Comparison of ENCODE assay signal across 11 cellular contexts in the genomic region with DNA sequence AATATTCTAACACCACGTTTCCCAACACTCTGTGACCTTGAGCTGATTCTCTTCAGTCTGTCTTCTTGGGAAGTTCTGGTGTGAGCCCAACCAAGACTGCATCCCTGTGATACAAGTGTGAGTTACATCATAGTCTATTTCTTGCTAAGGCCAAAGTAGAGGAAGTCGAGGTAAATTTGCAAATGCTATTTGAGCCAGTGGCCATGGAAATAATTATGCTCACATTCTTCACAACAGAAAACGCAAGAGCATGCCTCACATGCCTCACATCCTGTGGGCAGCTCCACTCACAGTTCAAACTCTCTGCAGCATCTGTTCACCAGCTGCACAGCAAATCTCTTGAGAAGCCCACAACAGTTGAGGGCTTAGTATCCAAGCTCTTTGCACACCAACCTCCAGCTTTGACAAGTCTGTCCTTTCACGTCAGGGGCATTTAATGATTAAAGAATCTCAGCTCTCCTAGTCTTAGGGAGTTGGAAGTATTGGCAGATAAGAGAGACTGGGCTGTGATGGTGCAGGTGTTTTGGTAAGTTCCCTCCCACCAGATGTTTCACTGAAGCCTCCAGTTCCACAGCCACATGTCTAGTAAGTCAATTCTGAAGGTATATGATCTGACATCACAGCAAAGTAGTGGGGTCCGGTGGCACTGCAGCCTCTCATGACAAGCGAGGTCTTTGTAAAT.
A peak's percentile ranks its signal among the peaks of the same experiment; 100 is the strongest.
DNase-seq lines count a peak whose midpoint lies in the region; ATAC-seq, FAIRE-seq and TF ChIP-seq lines count a peak whose summit lies in the region.
"Had no signal": no experiment of that assay in that cellular context is flagged by ENCODE, and none has a peak within 500 bp of the region (broad histone marks: within the 10 kb centered on the region; RNA-seq: fewer than 3 reads in every experiment).

No MANE protein-coding gene starts in this region.

- H3K9me3 Mint-ChIP-seq in astrocyte (ENCODE audit: unreplicated experiment) (no peaks in the 10 kb centered on the region), MCF 10A (ENCODE audit: unreplicated experiment) (no peaks in the 10 kb centered on the region)
- H3K9me3 Mint-ChIP-seq: activated T-helper 1 cell treated with anti-CD3 and anti-CD28 coated beads, Interleukin-12 subunit alpha, Interleukin-12 subunit beta, Interleukin-2, Interleukin-4 antibody, amounts not matched to agents 30 ng/mL and 10 ng/mL and 1 ng/mL, durations not matched to agents 14 hours and 24 hours and 36 hours; stimulated activated naive CD8-positive, alpha-beta T cell treated with anti-CD3 and anti-CD28 coated beads, Interleukin-15, Interleukin-2, amounts not matched to agents 100 ng/mL and 50 ng/mL, for 24 hours had no signal

- H3K4me1 Mint-ChIP-seq in astrocyte (ENCODE audit: low read depth, unreplicated experiment) (peaks cover 16% of the 10 kb centered on the region), MCF 10A (ENCODE audit: insufficient read depth, unreplicated experiment) (no peaks in the 10 kb centered on the region)

- peak overlapping the region; percentile 64 for H3K27ac Mint-ChIP-seq in astrocyte (ENCODE audit: unreplicated experiment)
- H3K27ac Mint-ChIP-seq in MCF 10A (ENCODE audit: low read depth, unreplicated experiment) = no peak overlapping the region
- H3K27ac Mint-ChIP-seq: activated T-helper 1 cell treated with anti-CD3 and anti-CD28 coated beads, Interleukin-12 subunit alpha, Interleukin-12 subunit beta, Interleukin-2, Interleukin-4 antibody, amounts not matched to agents 30 ng/mL and 10 ng/mL and 1 ng/mL, durations not matched to agents 14 hours and 24 hours and 36 hours; stimulated activated naive CD8-positive, alpha-beta T cell treated with anti-CD3 and anti-CD28 coated beads, Interleukin-15, Interleukin-2, amounts not matched to agents 100 ng/mL and 50 ng/mL, for 24 hours had no signal

- DNase-seq in DND-41 = no peak
- DNase-seq in HCEC 1CT = peak; percentile 96
- peak; percentile 99 for DNase-seq in astrocyte (ENCODE audit: low read depth)
- peak; percentile 18 for DNase-seq in kidney epithelial cell (ENCODE audit: low read depth)
- DNase-seq in prostate gland (ENCODE audit: low spot score) = no peak
- no peak for DNase-seq in MCF 10A (ENCODE audit: unreplicated experiment)
- no peak for DNase-seq in H7
- DNase-seq: effector memory CD4-positive, alpha-beta T cell had no signal

- BruUV-seq in MCF 10A (replicated peaks; lab: Mats Ljungman, UMichigan) = no TSS peak

- H3K36me3 ChIP-seq in DND-41 (ENCODE audit: insufficient read depth, low read length) = no peaks in the 10 kb centered on the region
- no peaks in the 10 kb centered on the region for H3K36me3 ChIP-seq in astrocyte (ENCODE audit: insufficient read depth, low read length)
- H3K36me3 ChIP-seq in kidney epithelial cell (ENCODE audit: control insufficient read depth, insufficient read depth, low read length) = no peaks in the 10 kb centered on the region
- no peaks in the 10 kb centered on the region for H3K36me3 ChIP-seq in prostate gland
- no peaks in the 10 kb centered on the region for H3K36me3 ChIP-seq in H7 (replicated peaks; ENCODE audit: control insufficient read depth, insufficient read depth, low read length)

- H3K9ac ChIP-seq in DND-41 (ENCODE audit: low read depth, low read length) (no peak overlapping the region), astrocyte (ENCODE audit: low read length) (peak overlapping the region; percentile 28)

- intact Hi-C loops in prostate gland (cut with DNase I) = no loop called here
- intact Hi-C loops in MCF 10A (cut with micrococcal nuclease) = loop anchor here (10.0 kb wide), 1 partner anchor 344 kb away; no protein-coding TSS in a partner anchor

- no peak overlapping the region for H2AFZ ChIP-seq in DND-41 (ENCODE audit: low read depth, low read length)
- H2AFZ ChIP-seq in astrocyte (ENCODE audit: low read depth, low read length) = peak overlapping the region; percentile 7

- H3K27me3 Mint-ChIP-seq in astrocyte (ENCODE audit: low read depth, unreplicated experiment) (peaks cover 8% of the 10 kb centered on the region), MCF 10A (ENCODE audit: insufficient read depth, unreplicated experiment) (peaks cover 96% of the 10 kb centered on the region)

- no peak overlapping the region for H3K4me3 ChIP-seq in DND-41 (ENCODE audit: low read depth in 1 of 2, low read length in 2 of 2)
- H3K4me3 ChIP-seq in astrocyte (ENCODE audit: insufficient read depth, low read depth, low read length) = no peak overlapping the region
- no peak overlapping the region for H3K4me3 ChIP-seq in kidney epithelial cell (ENCODE audit: low read depth, low read length)
- H3K4me3 ChIP-seq in prostate gland = no peak overlapping the region
- no peak overlapping the region for H3K4me3 ChIP-seq in H7 (ENCODE audit: insufficient read depth, low read depth, low read length)

- TF ChIP-seq CTCF in DND-41 (IDR thresholded peaks at IDR 0.05; ENCODE audit: borderline replicate concordance, extremely low read depth, low read length, poor library complexity, severe bottlenecking) (no peak), astrocyte (IDR thresholded peaks at IDR 0.05; ENCODE audit: insufficient read depth, low read depth, low read length) (no peak), kidney epithelial cell (IDR thresholded peaks at IDR 0.05; ENCODE audit: insufficient read depth, low read length, poor library complexity, severe bottlenecking) (no peak), prostate gland (IDR thresholded peaks at IDR 0.05) (no peak), MCF 10A (IDR thresholded peaks at IDR 0.05; ENCODE audit: unreplicated experiment) (no peak)

- H3K9me3 ChIP-seq in DND-41 (ENCODE audit: insufficient read depth, low read length, severe bottlenecking) = no peaks in the 10 kb centered on the region
- no peaks in the 10 kb centered on the region for H3K9me3 ChIP-seq in astrocyte (ENCODE audit: insufficient read depth, low read depth, low read length)
- no peaks in the 10 kb centered on the region for H3K9me3 ChIP-seq in prostate gland

- H4K20me1 ChIP-seq in DND-41 (ENCODE audit: insufficient read depth, low read length) (no peaks in the 10 kb centered on the region), astrocyte (ENCODE audit: insufficient read depth, low read length) (no peaks in the 10 kb centered on the region)

- CTCF ChIA-PET in MCF 10A (lab: Yijun Ruan, JAX) = interaction anchor here (0.6 to 1.3 kb wide), 2 partner anchors 54 to 121 kb away, joined by 3 to 5 read pairs; no protein-coding TSS in a partner anchor

- ATAC-seq in DND-41 (ENCODE audit: insufficient read depth, low read depth) (peak; percentile 47; the same call in 2 of the 3 replicates), GM21367 (IDR thresholded peaks at IDR 0.05; ENCODE audit: unreplicated experiment) (no peak)

- no peaks in the 10 kb centered on the region for H3K4me1 ChIP-seq in DND-41 (ENCODE audit: insufficient read depth, low read length)
- H3K4me1 ChIP-seq in astrocyte (ENCODE audit: insufficient read depth, low read length) = peaks cover 3% of the 10 kb centered on the region
- no peaks in the 10 kb centered on the region for H3K4me1 ChIP-seq in prostate gland (replicated peaks)

- WGBS in prostate gland = 90% methylated on average over 6 of the region's 6 CpGs

- no peak for FAIRE-seq in astrocyte (lab: Jason Lieb, UNC)

- POLR2A ChIA-PET in MCF 10A (lab: Yijun Ruan, JAX) = no interaction called here

- no peak for TF ChIP-seq POLR2A in prostate gland (IDR thresholded peaks at IDR 0.05)

- H3K4me2 ChIP-seq in DND-41 (ENCODE audit: insufficient read depth, low read length) (no peak overlapping the region), astrocyte (ENCODE audit: low read length) (peak overlapping the region; percentile 49)

- H3K27me3 ChIP-seq in DND-41 (ENCODE audit: insufficient read depth, low read length, poor library complexity) = peaks cover 22% of the 10 kb centered on the region
- H3K27me3 ChIP-seq in astrocyte (ENCODE audit: insufficient read depth, low read length) = no peaks in the 10 kb centered on the region
- H3K27me3 ChIP-seq in kidney epithelial cell (ENCODE audit: control insufficient read depth, insufficient read depth, low read length) = peaks cover 4% of the 10 kb centered on the region
- no peaks in the 10 kb centered on the region for H3K27me3 ChIP-seq in prostate gland (replicated peaks; ENCODE audit: insufficient read depth)
- H3K27me3 ChIP-seq in H7 (ENCODE audit: control insufficient read depth, insufficient read depth, low read length) = no peaks in the 10 kb centered on the region

- no peak overlapping the region for H3K27ac ChIP-seq in DND-41 (ENCODE audit: low read length)
- peak overlapping the region; percentile 72 for H3K27ac ChIP-seq in astrocyte (ENCODE audit: low read depth, low read length)
- H3K27ac ChIP-seq in prostate gland = no peak overlapping the region

- H3K36me3 Mint-ChIP-seq in astrocyte (ENCODE audit: low read depth, unreplicated experiment) (no peaks in the 10 kb centered on the region), MCF 10A (ENCODE audit: insufficient read depth, unreplicated experiment) (no peaks in the 10 kb centered on the region)

- H3K4me3 Mint-ChIP-seq in astrocyte (ENCODE audit: unreplicated experiment) = no peak overlapping the region
- H3K4me3 Mint-ChIP-seq in MCF 10A (ENCODE audit: unreplicated experiment) = no peak overlapping the region
- H3K4me3 Mint-ChIP-seq: activated T-helper 1 cell treated with anti-CD3 and anti-CD28 coated beads, Interleukin-12 subunit alpha, Interleukin-12 subunit beta, Interleukin-2, Interleukin-4 antibody, amounts not matched to agents 30 ng/mL and 10 ng/mL and 1 ng/mL, durations not matched to agents 14 hours and 24 hours and 36 hours; stimulated activated naive CD8-positive, alpha-beta T cell treated with anti-CD3 and anti-CD28 coated beads, Interleukin-15, Interleukin-2, amounts not matched to agents 100 ng/mL and 50 ng/mL, for 24 hours had no signal

- no peaks in the 10 kb centered on the region for H3K79me2 ChIP-seq in DND-41 (ENCODE audit: insufficient read depth, low read length)
- no peaks in the 10 kb centered on the region for H3K79me2 ChIP-seq in astrocyte (ENCODE audit: insufficient read depth, low read length)

Comparison
In these comparisons a context has a peak if more than half of its experiments do, and no peak if none do; other contexts are left out.
1. DNase-seq: peak in HCEC 1CT (single experiment), astrocyte (single experiment) and kidney epithelial cell (single experiment); none in DND-41 (single experiment), prostate gland (single experiment), MCF 10A (single experiment) and H7 (single experiment).